In genomic region chrX:96752776-96753175, GRCh38 we compare ENCODE assay signal across 31 cellular contexts.
A peak's percentile ranks its signal among the peaks of the same experiment; 100 is the strongest.
DNase-seq lines count a peak whose midpoint lies in the region; ATAC-seq and TF ChIP-seq lines count a peak whose summit lies in the region.
"Had no signal": no experiment of that assay in that cellular context is flagged by ENCODE, and none has a peak within 500 bp of the region (broad histone marks: within the 10 kb centered on the region; RNA-seq: fewer than 3 reads in every experiment).

No MANE protein-coding gene starts in this region.

- H3K27ac ChIP-seq in body of pancreas = no peak overlapping the region
- H3K27ac ChIP-seq: BLaER1 treated with 17β-estradiol and CSF1 and Interleukin-3, amounts not matched to agents 10 nM and 100 nM; cardiac muscle cell; colonic mucosa; neural progenitor cell; vagina had no signal

- WGBS in body of pancreas, 2 donors = 68 to 87% methylated on average over 5 of the region's 5 CpGs

- intact Hi-C loops in body of pancreas (cut with DNase I) = no loop called here

- H3K4me3 ChIP-seq in body of pancreas = no peak overlapping the region
- H3K4me3 ChIP-seq: BLaER1 treated with 17β-estradiol and CSF1 and Interleukin-3, amounts not matched to agents 10 nM and 100 nM; cardiac muscle cell; colonic mucosa; neural progenitor cell; vagina had no signal

- H3K9me3 ChIP-seq in body of pancreas = no peaks in the 10 kb centered on the region
- H3K9me3 ChIP-seq: colonic mucosa, vagina had no signal

- peak; percentile 15 for DNase-seq in HK-2 (ENCODE audit: unreplicated experiment)
- no peak for DNase-seq in body of pancreas
- peak; percentile 76 for DNase-seq in kidney glomerular epithelial cell (lab: John Stamatoyannopoulos, UW)
- peak; percentile 90 for DNase-seq in renal cortical epithelial cell (ENCODE audit: low read depth)
- no peak for DNase-seq in KBM-7
- DNase-seq in NOMO-1 treated with dmso at 0.1 percent for 144 hours (lab: John Stamatoyannopoulos, UW; ENCODE audit: unreplicated experiment) = no peak
- DNase-seq: activated B cell treated with CpG ODN at 0.5 μM for 24 hours; activated CD4-positive, alpha-beta T cell treated with anti-CD3 and anti-CD28 coated beads, Interleukin-2, amount 10 ng/mL, durations not matched to agents 7 days and 5 days; activated effector memory CD4-positive, alpha-beta T cell treated with Interleukin-2 at 50 U/mL for 16 hours; activated T-cell treated with anti-CD3 and anti-CD28 coated beads, Interleukin-2, amount 50 U/mL, for 1 hour; amygdala; colonic mucosa; DMS79; effector CD8-positive, alpha-beta T cell; H7; head of caudate nucleus; MV-4-11; NCI-H1436; NCI-H2107; stimulated activated CD4-positive, alpha-beta T cell treated with anti-CD3 and anti-CD28 coated beads, Interleukin-12 subunit alpha, Interleukin-12 subunit beta, amount 100 ng/mL, for 4 hours; stimulated activated CD4-positive, alpha-beta T cell treated with anti-CD3 and anti-CD28 coated beads, Interleukin-2, amount 100 ng/mL, for 48 hours; stimulated activated naive CD8-positive, alpha-beta T cell treated with anti-CD3 and anti-CD28 coated beads, Interleukin-15, amount 100 ng/mL, for 72 hours; T-helper 1 cell had no signal

- no peak for TF ChIP-seq POLR2A in body of pancreas (IDR thresholded peaks at IDR 0.05)

- no peaks in the 10 kb centered on the region for H3K4me1 ChIP-seq in body of pancreas
- H3K4me1 ChIP-seq: BLaER1 treated with 17β-estradiol and CSF1 and Interleukin-3, amounts not matched to agents 10 nM and 100 nM; colonic mucosa; neural progenitor cell; vagina had no signal

- in situ Hi-C loops in KBM-7 (cut with MboI; ENCODE audit: low pct_unique_long_range_greater_than_20kb, low sequenced_read_pairs) = no loop called here

- H3K27me3 ChIP-seq in body of pancreas = no peaks in the 10 kb centered on the region
- H3K27me3 ChIP-seq: cardiac muscle cell, colonic mucosa, neural progenitor cell, vagina had no signal

- ATAC-seq in body of pancreas = peak; percentile 42
- ATAC-seq in HG03280 (IDR thresholded peaks at IDR 0.05; ENCODE audit: unreplicated experiment) = no peak
- ATAC-seq: activated naive CD4-positive, alpha-beta T cell treated with anti-CD3 and anti-CD28 coated beads, Interleukin-2, amount 50 U/mL, for 72 hours; HepG2; sciatic nerve; stimulated activated naive CD8-positive, alpha-beta T cell treated with anti-CD3 and anti-CD28 coated beads, Interleukin-15, amount 100 ng/mL, for 72 hours had no signal

- H3K36me3 ChIP-seq in body of pancreas (replicated peaks in 1 of 2; ENCODE audit: insufficient read depth in 1 of 2, low read depth in 2 of 2) = no peaks in the 10 kb centered on the region
- H3K36me3 ChIP-seq: cardiac muscle cell, colonic mucosa, neural progenitor cell, vagina had no signal

- no peak for TF ChIP-seq CTCF in body of pancreas (IDR thresholded peaks at IDR 0.05)

Comparison
In these comparisons a context has a peak if more than half of its experiments do, and no peak if none do; other contexts are left out.
1. DNase-seq: peak in HK-2 (single experiment), kidney glomerular epithelial cell (single experiment) and renal cortical epithelial cell (single experiment); none in body of pancreas (0 of 4), KBM-7 (single experiment) and NOMO-1 treated with dmso at 0.1 percent for 144 hours (single experiment).